In genomic region chr2:126971162-126971480, GRCh38 we compare ENCODE assay signal across 2 cellular contexts.
TF ChIP-seq lines count a peak whose summit lies in the region.

No MANE protein-coding gene starts in this region.

TF ChIP-seq in HepG2, 621 proteins besides CTCF, POLR2A, EP300 and RAD21 (continued from another document):
- TF ChIP-seq KIAA2018 (CRISPR knock-in tag; IDR thresholded peaks at IDR 0.05; ENCODE audit: borderline replicate concordance), result peak; percentile 13; the same call in 1 of the 2 replicates
TF ChIP-seq in HepG2: peak in this region for 2.

TF ChIP-seq in GM23338, 12 proteins besides CTCF, POLR2A, EP300 and RAD21 (continued from another document):
- TF ChIP-seq ETS1 (IDR thresholded peaks at IDR 0.05), result no peak
- no peak for TF ChIP-seq ZNF114 (CRISPR knock-in tag; IDR thresholded peaks at IDR 0.05)
- no peak for TF ChIP-seq EZH2 (IDR thresholded peaks at IDR 0.05; ENCODE audit: low read depth, unreplicated experiment)
- no peak for TF ChIP-seq STAT1 (IDR thresholded peaks at IDR 0.05; ENCODE audit: unreplicated experiment)
- TF ChIP-seq REST (IDR thresholded peaks at IDR 0.05; ENCODE audit: unreplicated experiment), result no peak
- TF ChIP-seq CREB1 (CRISPR knock-in tag; IDR thresholded peaks at IDR 0.05; ENCODE audit: low read depth), result no peak
- no peak for TF ChIP-seq ZNF462 (CRISPR knock-in tag; IDR thresholded peaks at IDR 0.05)
